ENCODE assay signal across 19 cellular contexts in the genomic region with DNA sequence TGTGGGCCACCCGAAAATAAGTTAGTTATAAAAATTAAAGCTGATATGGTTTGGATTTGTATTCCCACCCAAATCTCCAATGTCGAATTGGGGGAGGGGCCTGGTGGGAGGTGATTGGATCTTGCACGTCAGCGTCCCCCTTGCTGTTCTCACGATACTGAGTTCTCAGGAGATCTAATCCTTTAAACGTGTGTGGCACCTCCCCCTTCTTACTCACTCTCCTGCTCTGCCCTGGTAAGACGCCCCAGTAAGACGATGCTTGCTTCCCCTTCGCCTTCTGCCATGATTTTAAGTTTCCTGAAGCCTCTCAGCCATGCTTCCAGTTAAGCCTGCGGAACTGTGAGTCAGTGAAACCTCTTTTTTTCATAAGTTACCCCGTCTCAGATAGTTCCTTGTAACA.
A peak's percentile ranks its signal among the peaks of the same experiment; 100 is the strongest.
DNase-seq lines count a peak whose midpoint lies in the region; ATAC-seq and TF ChIP-seq lines count a peak whose summit lies in the region.
"Had no signal": no experiment of that assay in that cellular context is flagged by ENCODE, and none has a peak within 500 bp of the region (broad histone marks: within the 10 kb centered on the region; RNA-seq: fewer than 3 reads in every experiment).

No MANE protein-coding gene starts in this region.

- no peak overlapping the region for H3K4me3 ChIP-seq in cardiac fibroblast (replicated peaks in 1 of 2; ENCODE audit: low read depth in 2 of 2, low read length in 2 of 2)
- H3K4me3 ChIP-seq: left lung, mucosa of descending colon, Peyer's patch, thoracic aorta had no signal

- ATAC-seq in HG02973 (IDR thresholded peaks at IDR 0.05; ENCODE audit: unreplicated experiment) = no peak
- ATAC-seq: left lung, mucosa of descending colon had no signal

- no peak for TF ChIP-seq CTCF in cardiac fibroblast (IDR thresholded peaks at IDR 0.05; ENCODE audit: low read depth, low read length)

- peak; percentile 33 for DNase-seq in ELF-1 (ENCODE audit: low read depth, low spot score)
- DNase-seq in NCI-H524 (lab: John Stamatoyannopoulos, UW) = peak; percentile 90 to 95
- peak; percentile 4 to 18 for DNase-seq in cardiac fibroblast (ENCODE audit: low read depth in 2 of 2)
- DNase-seq in kidney tubule cell (ENCODE audit: low spot score) = peak; percentile 62
- no peak for DNase-seq in dedifferentiated amniotic fluid mesenchymal stem cell (ENCODE audit: extremely low spot score)
- DNase-seq in activated T-cell treated with anti-CD3 and anti-CD28 coated beads, Interleukin-2, amount 50 U/mL, for 48 hours = no peak
- DNase-seq in NAMALWA (ENCODE audit: low spot score) = no peak
- DNase-seq: activated CD4-positive, alpha-beta T cell treated with anti-CD3 and anti-CD28 coated beads, Interleukin-2, amount 10 ng/mL, durations not matched to agents 24 days and 14 days; activated gamma-delta T cell treated with Interleukin-2 at 50 U/mL for 16 hours; amygdala; foreskin melanocyte; IMR-90; left lung; mucosa of descending colon; NCI-H2029; NCI-H69; Peyer's patch had no signal

Comparison
In these comparisons a context has a peak if more than half of its experiments do, and no peak if none do; other contexts are left out.
1. DNase-seq: peak in ELF-1 (single experiment), NCI-H524 (2 of 2), cardiac fibroblast (2 of 2) and kidney tubule cell (single experiment); none in dedifferentiated amniotic fluid mesenchymal stem cell (single experiment), activated T-cell treated with anti-CD3 and anti-CD28 coated beads, Interleukin-2, amount 50 U/mL, for 48 hours (0 of 2) and NAMALWA (single experiment).